In genomic region chr1:94720091-94720793, GRCh38 we compare ENCODE assay signal across 1 cellular context.
A peak's percentile ranks its signal among the peaks of the same experiment; 100 is the strongest.
TF ChIP-seq lines count a peak whose summit lies in the region.

No MANE protein-coding gene starts in this region.

TF ChIP-seq in GM12878, 131 proteins besides CTCF, POLR2A, EP300 and RAD21 (continued from another document):
- no peak for TF ChIP-seq E4F1 (IDR thresholded peaks at IDR 0.05; ENCODE audit: borderline replicate concordance, partially characterized antibody)
- TF ChIP-seq IKZF2 (IDR thresholded peaks at IDR 0.05) = peak; percentile 42 to 51; a peak in 2 of 4 replicates
- 0 out of 2 replicates have a peak, but pooled peaks have one; percentile 5 for TF ChIP-seq BCL11A (IDR thresholded peaks at IDR 0.05; ENCODE audit: low read depth, low read length)
- peak; percentile 87 for TF ChIP-seq RUNX3 (IDR thresholded peaks at IDR 0.05; ENCODE audit: low read length)
- TF ChIP-seq MTA2 (IDR thresholded peaks at IDR 0.05; ENCODE audit: low read depth) = 0 out of 2 replicates have a peak, but pooled peaks have one; percentile 46
- no peak for TF ChIP-seq KDM1A (IDR thresholded peaks at IDR 0.05; ENCODE audit: borderline replicate concordance)
- TF ChIP-seq ATF7 (IDR thresholded peaks at IDR 0.05; ENCODE audit: low read depth) = peak; percentile 35; the same call in 1 of the 2 replicates
- peak; percentile 20 for TF ChIP-seq MEF2B (IDR thresholded peaks at IDR 0.05; ENCODE audit: partially characterized antibody, poor library complexity, severe bottlenecking)
- 0 out of 2 replicates have a peak, but pooled peaks have one; percentile 11 for TF ChIP-seq YY1 (IDR thresholded peaks at IDR 0.05; ENCODE audit: low read depth, low read length)
- no peak for TF ChIP-seq ATF3 (IDR thresholded peaks at IDR 0.05; ENCODE audit: borderline replicate concordance, extremely low read depth, low read depth, low read length)
- TF ChIP-seq, protein P1, sequence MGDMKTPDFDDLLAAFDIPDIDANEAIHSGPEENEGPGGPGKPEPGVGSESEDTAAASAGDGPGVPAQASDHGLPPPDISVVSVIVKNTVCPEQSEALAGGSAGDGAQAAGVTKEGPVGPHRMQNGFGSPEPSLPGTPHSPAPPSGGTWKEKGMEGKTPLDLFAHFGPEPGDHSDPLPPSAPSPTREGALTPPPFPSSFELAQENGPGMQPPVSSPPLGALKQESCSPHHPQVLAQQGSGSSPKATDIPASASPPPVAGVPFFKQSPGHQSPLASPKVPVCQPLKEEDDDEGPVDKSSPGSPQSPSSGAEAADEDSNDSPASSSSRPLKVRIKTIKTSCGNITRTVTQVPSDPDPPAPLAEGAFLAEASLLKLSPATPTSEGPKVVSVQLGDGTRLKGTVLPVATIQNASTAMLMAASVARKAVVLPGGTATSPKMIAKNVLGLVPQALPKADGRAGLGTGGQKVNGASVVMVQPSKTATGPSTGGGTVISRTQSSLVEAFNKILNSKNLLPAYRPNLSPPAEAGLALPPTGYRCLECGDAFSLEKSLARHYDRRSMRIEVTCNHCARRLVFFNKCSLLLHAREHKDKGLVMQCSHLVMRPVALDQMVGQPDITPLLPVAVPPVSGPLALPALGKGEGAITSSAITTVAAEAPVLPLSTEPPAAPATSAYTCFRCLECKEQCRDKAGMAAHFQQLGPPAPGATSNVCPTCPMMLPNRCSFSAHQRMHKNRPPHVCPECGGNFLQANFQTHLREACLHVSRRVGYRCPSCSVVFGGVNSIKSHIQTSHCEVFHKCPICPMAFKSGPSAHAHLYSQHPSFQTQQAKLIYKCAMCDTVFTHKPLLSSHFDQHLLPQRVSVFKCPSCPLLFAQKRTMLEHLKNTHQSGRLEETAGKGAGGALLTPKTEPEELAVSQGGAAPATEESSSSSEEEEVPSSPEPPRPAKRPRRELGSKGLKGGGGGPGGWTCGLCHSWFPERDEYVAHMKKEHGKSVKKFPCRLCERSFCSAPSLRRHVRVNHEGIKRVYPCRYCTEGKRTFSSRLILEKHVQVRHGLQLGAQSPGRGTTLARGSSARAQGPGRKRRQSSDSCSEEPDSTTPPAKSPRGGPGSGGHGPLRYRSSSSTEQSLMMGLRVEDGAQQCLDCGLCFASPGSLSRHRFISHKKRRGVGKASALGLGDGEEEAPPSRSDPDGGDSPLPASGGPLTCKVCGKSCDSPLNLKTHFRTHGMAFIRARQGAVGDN (IDR thresholded peaks at IDR 0.05) = 0 out of 2 replicates have a peak, but pooled peaks have one; percentile 51
- TF ChIP-seq ESRRA (IDR thresholded peaks at IDR 0.05; ENCODE audit: low read length) = no peak
- TF ChIP-seq RELB (IDR thresholded peaks at IDR 0.05; ENCODE audit: low read depth) = no peak
- TF ChIP-seq POLR2AphosphoS5 (IDR thresholded peaks at IDR 0.05; ENCODE audit: low read length) = peak; percentile 59
- TF ChIP-seq NFIC (IDR thresholded peaks at IDR 0.05; ENCODE audit: low read depth, low read length) = peak; percentile 34; the same call in 1 of the 2 replicates
- no peak for TF ChIP-seq CHD2 (IDR thresholded peaks at IDR 0.05; ENCODE audit: borderline replicate concordance, low read depth, low read length)
- peak; percentile 81 for TF ChIP-seq CREM (IDR thresholded peaks at IDR 0.05; ENCODE audit: low read depth)
- no peak for TF ChIP-seq TBL1XR1 (IDR thresholded peaks at IDR 0.05; ENCODE audit: low read depth, low read length)
- peak; percentile 66; the same call in 1 of the 2 replicates for TF ChIP-seq SPI1 (IDR thresholded peaks at IDR 0.05; ENCODE audit: borderline replicate concordance, insufficient read depth, low read depth, low read length)
- TF ChIP-seq BHLHE40 (IDR thresholded peaks at IDR 0.05; ENCODE audit: borderline replicate concordance in 1 of 2, low read depth in 2 of 2, low read length in 1 of 2) = peak; percentile 14 to 69; a peak in 1 of 4 replicates
- TF ChIP-seq LARP7 (IDR thresholded peaks at IDR 0.05) = no peak
- TF ChIP-seq, protein P2, sequence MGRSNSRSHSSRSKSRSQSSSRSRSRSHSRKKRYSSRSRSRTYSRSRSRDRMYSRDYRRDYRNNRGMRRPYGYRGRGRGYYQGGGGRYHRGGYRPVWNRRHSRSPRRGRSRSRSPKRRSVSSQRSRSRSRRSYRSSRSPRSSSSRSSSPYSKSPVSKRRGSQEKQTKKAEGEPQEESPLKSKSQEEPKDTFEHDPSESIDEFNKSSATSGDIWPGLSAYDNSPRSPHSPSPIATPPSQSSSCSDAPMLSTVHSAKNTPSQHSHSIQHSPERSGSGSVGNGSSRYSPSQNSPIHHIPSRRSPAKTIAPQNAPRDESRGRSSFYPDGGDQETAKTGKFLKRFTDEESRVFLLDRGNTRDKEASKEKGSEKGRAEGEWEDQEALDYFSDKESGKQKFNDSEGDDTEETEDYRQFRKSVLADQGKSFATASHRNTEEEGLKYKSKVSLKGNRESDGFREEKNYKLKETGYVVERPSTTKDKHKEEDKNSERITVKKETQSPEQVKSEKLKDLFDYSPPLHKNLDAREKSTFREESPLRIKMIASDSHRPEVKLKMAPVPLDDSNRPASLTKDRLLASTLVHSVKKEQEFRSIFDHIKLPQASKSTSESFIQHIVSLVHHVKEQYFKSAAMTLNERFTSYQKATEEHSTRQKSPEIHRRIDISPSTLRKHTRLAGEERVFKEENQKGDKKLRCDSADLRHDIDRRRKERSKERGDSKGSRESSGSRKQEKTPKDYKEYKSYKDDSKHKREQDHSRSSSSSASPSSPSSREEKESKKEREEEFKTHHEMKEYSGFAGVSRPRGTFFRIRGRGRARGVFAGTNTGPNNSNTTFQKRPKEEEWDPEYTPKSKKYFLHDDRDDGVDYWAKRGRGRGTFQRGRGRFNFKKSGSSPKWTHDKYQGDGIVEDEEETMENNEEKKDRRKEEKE (IDR thresholded peaks at IDR 0.05) = no peak
- no peak for TF ChIP-seq ZBTB40 (IDR thresholded peaks at IDR 0.05; ENCODE audit: borderline replicate concordance)
- TF ChIP-seq, protein P3, sequence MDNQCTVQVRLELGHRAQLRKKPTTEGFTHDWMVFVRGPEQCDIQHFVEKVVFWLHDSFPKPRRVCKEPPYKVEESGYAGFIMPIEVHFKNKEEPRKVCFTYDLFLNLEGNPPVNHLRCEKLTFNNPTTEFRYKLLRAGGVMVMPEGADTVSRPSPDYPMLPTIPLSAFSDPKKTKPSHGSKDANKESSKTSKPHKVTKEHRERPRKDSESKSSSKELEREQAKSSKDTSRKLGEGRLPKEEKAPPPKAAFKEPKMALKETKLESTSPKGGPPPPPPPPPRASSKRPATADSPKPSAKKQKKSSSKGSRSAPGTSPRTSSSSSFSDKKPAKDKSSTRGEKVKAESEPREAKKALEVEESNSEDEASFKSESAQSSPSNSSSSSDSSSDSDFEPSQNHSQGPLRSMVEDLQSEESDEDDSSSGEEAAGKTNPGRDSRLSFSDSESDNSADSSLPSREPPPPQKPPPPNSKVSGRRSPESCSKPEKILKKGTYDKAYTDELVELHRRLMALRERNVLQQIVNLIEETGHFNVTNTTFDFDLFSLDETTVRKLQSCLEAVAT (IDR thresholded peaks at IDR 0.05) = peak; percentile 44; the same call in 1 of the 2 replicates
- peak; percentile 69 for TF ChIP-seq IKZF1 (conservative IDR thresholded peaks at IDR 0.05)
- TF ChIP-seq EGR1 (IDR thresholded peaks at IDR 0.05; ENCODE audit: borderline replicate concordance in 1 of 2, low read depth in 2 of 2, low read length in 2 of 2) = 0 out of 3 replicates have a peak, but pooled peaks of 1 of the 2 experiments have one; percentile 30
- TF ChIP-seq PAX5 (IDR thresholded peaks at IDR 0.05; ENCODE audit: borderline replicate concordance, low read depth, low read length) = peak; percentile 64; the same call in 1 of the 2 replicates
- no peak for TF ChIP-seq SKIL (IDR thresholded peaks at IDR 0.05; ENCODE audit: low read depth, poor library complexity, severe bottlenecking)
- TF ChIP-seq DPF2 (IDR thresholded peaks at IDR 0.05) = peak; percentile 75
- 0 out of 2 replicates have a peak, but pooled peaks have one; percentile 44 for TF ChIP-seq ZNF24 (IDR thresholded peaks at IDR 0.05)
- TF ChIP-seq, protein P4, sequence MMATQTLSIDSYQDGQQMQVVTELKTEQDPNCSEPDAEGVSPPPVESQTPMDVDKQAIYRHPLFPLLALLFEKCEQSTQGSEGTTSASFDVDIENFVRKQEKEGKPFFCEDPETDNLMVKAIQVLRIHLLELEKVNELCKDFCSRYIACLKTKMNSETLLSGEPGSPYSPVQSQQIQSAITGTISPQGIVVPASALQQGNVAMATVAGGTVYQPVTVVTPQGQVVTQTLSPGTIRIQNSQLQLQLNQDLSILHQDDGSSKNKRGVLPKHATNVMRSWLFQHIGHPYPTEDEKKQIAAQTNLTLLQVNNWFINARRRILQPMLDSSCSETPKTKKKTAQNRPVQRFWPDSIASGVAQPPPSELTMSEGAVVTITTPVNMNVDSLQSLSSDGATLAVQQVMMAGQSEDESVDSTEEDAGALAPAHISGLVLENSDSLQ (IDR thresholded peaks at IDR 0.05) = 0 out of 2 replicates have a peak, but pooled peaks have one; percentile 39
- 0 out of 2 replicates have a peak, but pooled peaks have one; percentile 18 for TF ChIP-seq IRF4 (IDR thresholded peaks at IDR 0.05; ENCODE audit: low read depth, low read length)
- TF ChIP-seq POLR2AphosphoS2 (IDR thresholded peaks at IDR 0.05; ENCODE audit: low read depth, low read length) = no peak
- TF ChIP-seq TCF3 (IDR thresholded peaks at IDR 0.05; ENCODE audit: borderline replicate concordance, insufficient read depth, low read depth, low read length) = 0 out of 2 replicates have a peak, but pooled peaks have one; percentile 5
- peak; percentile 94 for TF ChIP-seq CREB1 (IDR thresholded peaks at IDR 0.05; ENCODE audit: low read depth)
